ENCODE assay signal across 22 cellular contexts in genomic region chr2:795245-796041, GRCh38.
DNase-seq lines count a peak whose midpoint lies in the region; ATAC-seq and TF ChIP-seq lines count a peak whose summit lies in the region.
"Had no signal": no experiment of that assay in that cellular context is flagged by ENCODE, and none has a peak within 500 bp of the region (broad histone marks: within the 10 kb centered on the region; RNA-seq: fewer than 3 reads in every experiment).

No MANE protein-coding gene starts in this region.

- ATAC-seq in DND-41 (ENCODE audit: insufficient read depth, low read depth), result no peak
- ATAC-seq in HG03159 (IDR thresholded peaks at IDR 0.05; ENCODE audit: unreplicated experiment), result no peak
- no peak for ATAC-seq in GM21786 (IDR thresholded peaks at IDR 0.05; ENCODE audit: unreplicated experiment)
- ATAC-seq in aorta (ENCODE audit: low FRiP score), result no peak
- ATAC-seq: activated T-cell treated with anti-CD3 and anti-CD28 coated beads, Interleukin-2, amount 50 U/mL, for 4 hours; pancreas had no signal

- no peak overlapping the region for H4K8ac ChIP-seq in trophoblast cell (ENCODE audit: low read depth, low read length)

- H4K20me1 ChIP-seq in DND-41 (ENCODE audit: insufficient read depth, low read length), result no peaks in the 10 kb centered on the region

- no peak overlapping the region for H2BK120ac ChIP-seq in trophoblast cell (ENCODE audit: insufficient read depth, low read length, poor library complexity)

- no peaks in the 10 kb centered on the region for H3K4me1 ChIP-seq in DND-41 (ENCODE audit: insufficient read depth, low read length)
- no peaks in the 10 kb centered on the region for H3K4me1 ChIP-seq in trophoblast cell (ENCODE audit: control insufficient read depth in 1 of 2, insufficient read depth in 2 of 2, low read length in 2 of 2)
- H3K4me1 ChIP-seq in aorta (ENCODE audit: control insufficient read depth in 1 of 2, insufficient read depth in 2 of 2, low read length in 2 of 2), result no peaks in the 10 kb centered on the region
- H3K4me1 ChIP-seq: pancreas, transverse colon had no signal

- H3K4me3 ChIP-seq in DND-41 (ENCODE audit: low read depth in 1 of 2, low read length in 2 of 2) (no peak overlapping the region), lower leg skin (ENCODE audit: low read depth, poor library complexity, severe bottlenecking) (no peak overlapping the region), trophoblast cell (ENCODE audit: low read depth, low read length) (no peak overlapping the region), aorta (ENCODE audit: low read length in 2 of 2) (no peak overlapping the region)
- H3K4me3 ChIP-seq: pancreas, transverse colon had no signal

- H2BK12ac ChIP-seq in trophoblast cell (ENCODE audit: low read length), result no peak overlapping the region

- no peaks in the 10 kb centered on the region for H3K79me2 ChIP-seq in DND-41 (ENCODE audit: insufficient read depth, low read length)
- no peaks in the 10 kb centered on the region for H3K79me2 ChIP-seq in trophoblast cell (ENCODE audit: control insufficient read depth, insufficient read depth, low read length, poor library complexity)

- H3K14ac ChIP-seq in trophoblast cell (ENCODE audit: low read length), result no peak overlapping the region

- H3K4ac ChIP-seq in trophoblast cell (ENCODE audit: low read depth, low read length), result no peak overlapping the region

- 72 to 82% methylated on average over 25 of the region's 27 CpGs for WGBS in lower leg skin, 2 donors
- WGBS in trophoblast cell (ENCODE audit: extremely low coverage, insufficient coverage, insufficient read length), result no CpG with 5 or more reads among the region's 27 CpGs
- 75 to 82% methylated on average over 27 of the region's 27 CpGs for WGBS in aorta, 2 donors

- H3K9ac ChIP-seq in DND-41 (ENCODE audit: low read depth, low read length) (no peak overlapping the region), trophoblast cell (ENCODE audit: low read length) (no peak overlapping the region)

- no peak overlapping the region for H3K23ac ChIP-seq in trophoblast cell (ENCODE audit: low read length)

- H3K4me2 ChIP-seq in DND-41 (ENCODE audit: insufficient read depth, low read length) (no peak overlapping the region), trophoblast cell (ENCODE audit: low read length) (no peak overlapping the region)

- H2AK5ac ChIP-seq in trophoblast cell (ENCODE audit: low read length), result no peak overlapping the region

- no peak overlapping the region for H2AFZ ChIP-seq in DND-41 (ENCODE audit: low read depth, low read length)
- no peak overlapping the region for H2AFZ ChIP-seq in trophoblast cell (ENCODE audit: insufficient read depth, low read length, poor library complexity)

- no peaks in the 10 kb centered on the region for H3K27me3 ChIP-seq in DND-41 (ENCODE audit: insufficient read depth, low read length, poor library complexity)
- H3K27me3 ChIP-seq in trophoblast cell (ENCODE audit: insufficient read depth, low read length), result no peaks in the 10 kb centered on the region
- no peaks in the 10 kb centered on the region for H3K27me3 ChIP-seq in aorta (ENCODE audit: control insufficient read depth in 1 of 2, insufficient read depth in 2 of 2, low read length in 1 of 2)
- H3K27me3 ChIP-seq: pancreas, transverse colon had no signal

- H3K36me3 ChIP-seq in DND-41 (ENCODE audit: insufficient read depth, low read length) (peaks cover 4% of the 10 kb centered on the region), trophoblast cell (ENCODE audit: control insufficient read depth in 1 of 2, insufficient read depth in 2 of 2, low read length in 2 of 2) (no peaks in the 10 kb centered on the region), aorta (ENCODE audit: control insufficient read depth in 1 of 2, insufficient read depth in 2 of 2, low read length in 1 of 2) (no peaks in the 10 kb centered on the region)
- H3K36me3 ChIP-seq: pancreas, transverse colon had no signal

- peak overlapping the region; percentile 11; the same call in 1 of the 2 replicates for H3K27ac ChIP-seq in DND-41 (ENCODE audit: low read length)
- no peak overlapping the region for H3K27ac ChIP-seq in trophoblast cell (ENCODE audit: low read depth, low read length)
- H3K27ac ChIP-seq in aorta (ENCODE audit: low read depth in 1 of 2, low read length in 2 of 2), result no peak overlapping the region
- H3K27ac ChIP-seq: pancreas, transverse colon had no signal

- no peak overlapping the region for H4K91ac ChIP-seq in trophoblast cell (ENCODE audit: low read depth, low read length)

- H4K12ac ChIP-seq in trophoblast cell (ENCODE audit: low read depth, low read length), result peak overlapping the region; percentile 22

- TF ChIP-seq POLR2A in lower leg skin (IDR thresholded peaks at IDR 0.05), result no peak

- H3K9me3 ChIP-seq in DND-41 (ENCODE audit: insufficient read depth, low read length, severe bottlenecking) (peaks cover 7% of the 10 kb centered on the region), trophoblast cell (ENCODE audit: insufficient read depth, low read depth, low read length) (peaks cover 6% of the 10 kb centered on the region), aorta (ENCODE audit: control insufficient read depth, low read length) (no peaks in the 10 kb centered on the region)
- H3K9me3 ChIP-seq: pancreas, transverse colon had no signal

- H3K79me1 ChIP-seq in trophoblast cell (ENCODE audit: low read length), result no peaks in the 10 kb centered on the region

- no peak for DNase-seq in DND-41
- DNase-seq in cerebellar cortex (ENCODE audit: low spot score), result peak; percentile 2
- DNase-seq in lower leg skin (ENCODE audit: low spot score in 2 of 2), result peak; percentile 7 to 67
- no peak for DNase-seq in trophoblast cell
- no peak for DNase-seq in hepatic stellate cell (ENCODE audit: low spot score)
- no peak for DNase-seq in aorta
- DNase-seq: activated CD4-positive, alpha-beta T cell treated with anti-CD3 and anti-CD28 coated beads for 1 hour; activated naive CD4-positive, alpha-beta T cell treated with anti-CD3 and anti-CD28 coated beads for 36 hours; activated T-cell treated with anti-CD3 and anti-CD28 coated beads, Interleukin-2, amount 50 U/mL, for 4 hours; AML-193; dermis blood vessel endothelial cell; DMS153; GDM1; GOT3; kidney; NCI-H1694; NCI-H524; pancreas; T-helper 1 cell; transverse colon had no signal

- TF ChIP-seq CTCF in DND-41 (IDR thresholded peaks at IDR 0.05; ENCODE audit: borderline replicate concordance, extremely low read depth, low read length, poor library complexity, severe bottlenecking) (no peak), lower leg skin (IDR thresholded peaks at IDR 0.05) (no peak)

- no peak overlapping the region for H2BK5ac ChIP-seq in trophoblast cell (ENCODE audit: low read depth, low read length, poor library complexity)

- no peak overlapping the region for H3K18ac ChIP-seq in trophoblast cell (ENCODE audit: low read length)

- intact Hi-C loops in lower leg skin (cut with DNase I; ENCODE audit: low total_unique reads) (no loop called here), aorta (cut with DNase I) (no loop called here)

Comparison
In these comparisons a context has a peak if more than half of its experiments do, and no peak if none do; other contexts are left out.
1. DNase-seq: peak in cerebellar cortex (single experiment) and lower leg skin (2 of 2); none in DND-41 (single experiment), trophoblast cell (0 of 2), hepatic stellate cell (single experiment) and aorta (0 of 2).